30 cellular contexts compared by ENCODE assay signal in the genomic region with DNA sequence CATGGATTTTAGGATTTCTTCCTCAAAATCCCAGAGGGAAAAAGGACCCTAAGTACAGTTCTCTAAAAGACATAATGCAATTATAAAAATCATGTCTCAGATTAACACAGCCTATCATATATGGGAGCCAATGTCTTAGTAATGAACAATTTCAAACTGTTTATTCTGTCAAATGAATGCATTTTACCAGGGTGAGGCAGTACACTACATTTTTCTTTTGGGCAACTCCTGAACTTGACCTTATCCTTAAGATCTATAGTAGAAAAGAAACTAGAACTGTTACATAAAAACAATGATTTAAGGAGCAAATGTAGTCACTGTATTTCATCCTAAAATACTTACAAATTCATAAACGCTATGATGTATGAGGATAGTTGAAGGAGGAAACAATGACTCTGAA.
A peak's percentile ranks its signal among the peaks of the same experiment; 100 is the strongest.
DNase-seq lines count a peak whose midpoint lies in the region; ATAC-seq and TF ChIP-seq lines count a peak whose summit lies in the region.
"Had no signal": no experiment of that assay in that cellular context is flagged by ENCODE, and none has a peak within 500 bp of the region (broad histone marks: within the 10 kb centered on the region; RNA-seq: fewer than 3 reads in every experiment).

No MANE protein-coding gene starts in this region.

- H3K27me3 ChIP-seq in GM23248 (replicated peaks; ENCODE audit: insufficient read depth) (no peaks in the 10 kb centered on the region), thyroid gland (no peaks in the 10 kb centered on the region)
- H3K27me3 ChIP-seq: BE2C, esophagus muscularis mucosa, heart right ventricle, neural progenitor cell, pancreas, Peyer's patch had no signal

- H3K27me3 Mint-ChIP-seq in activated T-cell treated with anti-CD3 and anti-CD28 coated beads, Interleukin-2, amount 50 U/mL, for 72 hours (ENCODE audit: low read depth), result no peaks in the 10 kb centered on the region
- H3K27me3 Mint-ChIP-seq in activated T-helper 17 cell treated with anti-CD3 and anti-CD28 coated beads, Interleukin-2, amount 50 U/mL, for 72 hours, result no peaks in the 10 kb centered on the region
- no peaks in the 10 kb centered on the region for H3K27me3 Mint-ChIP-seq in stimulated activated naive CD8-positive, alpha-beta T cell treated with anti-CD3 and anti-CD28 coated beads, Interleukin-15, amount 100 ng/mL, for 72 hours
- H3K27me3 Mint-ChIP-seq: activated CD4-positive, alpha-beta memory T cell treated with anti-CD3 and anti-CD28 coated beads for 36 hours; brain; stimulated activated naive B cell treated with anti-CD40 and anti-IgM and Interleukin-4, amounts not matched to agents 10 μg/mL and 1 μg/mL and 100 μg/mL, for 72 hours had no signal

- H3K9me3 ChIP-seq in GM23248 (ENCODE audit: low read depth) (no peaks in the 10 kb centered on the region), thyroid gland (no peaks in the 10 kb centered on the region)
- H3K9me3 ChIP-seq: BE2C, esophagus muscularis mucosa, heart right ventricle, pancreas, Peyer's patch had no signal

- H3K4me1 ChIP-seq in GM23248 (ENCODE audit: insufficient read depth), result no peaks in the 10 kb centered on the region
- H3K4me1 ChIP-seq in thyroid gland, result peaks cover 0 to 3% of the 10 kb centered on the region in 2 donors
- H3K4me1 ChIP-seq: BE2C had no signal

- no peak overlapping the region for H3K4me3 ChIP-seq in GM23248
- H3K4me3 ChIP-seq in thyroid gland (replicated peaks in 1 of 3), result no peak overlapping the region
- H3K4me3 ChIP-seq: esophagus muscularis mucosa, heart right ventricle, neural progenitor cell, pancreas, Peyer's patch had no signal

- 94 to 100% methylated on average over 1 of the region's 1 CpG for WGBS in GM23248 (ENCODE audit: low coverage in 1 of 2, low lambda C conversion rate in 2 of 2, missing lambda C conversion rate in 2 of 2), 2 experiments
- 92 to 97% methylated on average over 1 of the region's 1 CpG for WGBS in thyroid gland, 2 donors

- H3K9me3 Mint-ChIP-seq in activated T-cell treated with anti-CD3 and anti-CD28 coated beads, Interleukin-2, amount 50 U/mL, for 72 hours, result peaks cover 0 to 3% of the 10 kb centered on the region in 2 donors
- peaks cover 13% of the 10 kb centered on the region for H3K9me3 Mint-ChIP-seq in activated T-helper 17 cell treated with anti-CD3 and anti-CD28 coated beads, Interleukin-2, amount 50 U/mL, for 72 hours
- H3K9me3 Mint-ChIP-seq in stimulated activated naive CD8-positive, alpha-beta T cell treated with anti-CD3 and anti-CD28 coated beads, Interleukin-15, amount 100 ng/mL, for 72 hours, result peaks cover 0 to 11% of the 10 kb centered on the region in 2 donors
- H3K9me3 Mint-ChIP-seq: activated CD4-positive, alpha-beta memory T cell treated with anti-CD3 and anti-CD28 coated beads for 36 hours; neural progenitor cell; WTC11 had no signal

- no peak overlapping the region for H3K4me2 ChIP-seq in GM23248 (ENCODE audit: unreplicated experiment)
- H3K4me2 ChIP-seq: neural progenitor cell had no signal

- intact Hi-C loops in thyroid gland (cut with DNase I), result no loop called here

- H3K27ac ChIP-seq in GM23248 (no peak overlapping the region), thyroid gland (no peak overlapping the region)
- H3K27ac ChIP-seq: esophagus muscularis mucosa, heart right ventricle, neural progenitor cell, pancreas, Peyer's patch had no signal

- in situ Hi-C loops in GM23248 (cut with MboI), result no loop called here

- H3F3A ChIP-seq in GM23248 (ENCODE audit: insufficient read depth), result no peaks in the 10 kb centered on the region

- no peaks in the 10 kb centered on the region for H4K20me1 ChIP-seq in GM23248 (ENCODE audit: insufficient read depth)

- H3K4me1 Mint-ChIP-seq in activated T-cell treated with anti-CD3 and anti-CD28 coated beads, Interleukin-2, amount 50 U/mL, for 72 hours (ENCODE audit: low read depth), result peaks cover 39% of the 10 kb centered on the region
- peaks cover 48% of the 10 kb centered on the region for H3K4me1 Mint-ChIP-seq in activated T-helper 17 cell treated with anti-CD3 and anti-CD28 coated beads, Interleukin-2, amount 50 U/mL, for 72 hours
- H3K4me1 Mint-ChIP-seq in stimulated activated naive CD8-positive, alpha-beta T cell treated with anti-CD3 and anti-CD28 coated beads, Interleukin-15, amount 100 ng/mL, for 72 hours, result peaks cover 58% of the 10 kb centered on the region

- no peaks in the 10 kb centered on the region for H3K36me3 ChIP-seq in GM23248 (ENCODE audit: low read depth)
- H3K36me3 ChIP-seq in thyroid gland, result no peaks in the 10 kb centered on the region
- H3K36me3 ChIP-seq: BE2C, esophagus muscularis mucosa, heart right ventricle, neural progenitor cell, pancreas, Peyer's patch had no signal

- 0 out of 2 replicates have a peak overlapping the region, but pooled peaks have one; percentile 76 for H2AFZ ChIP-seq in GM23248
- H2AFZ ChIP-seq: neural progenitor cell had no signal

- DNase-seq in activated T-cell treated with anti-CD3 and anti-CD28 coated beads, Interleukin-2, amount 50 U/mL, for 72 hours, result no peak
- DNase-seq in activated T-cell treated with anti-CD3 and anti-CD28 coated beads for 4 hours (no peak), GM23248 (no peak), NCI-H2029 (lab: John Stamatoyannopoulos, UW) (no peak), thyroid gland (no peak)
- no peak for DNase-seq in stimulated activated naive CD8-positive, alpha-beta T cell treated with anti-CD3 and anti-CD28 coated beads, Interleukin-15, amount 100 ng/mL, for 72 hours
- DNase-seq: activated CD4-positive, alpha-beta memory T cell treated with anti-CD3 and anti-CD28 coated beads for 36 hours; activated gamma-delta T cell; amniotic stem cell; BE2C; dermis blood vessel endothelial cell; foreskin melanocyte; HCEC 1CT; heart right ventricle; KG1; kidney; NCI-H1417; NCI-H2081; NCI-H345; pancreas; Peyer's patch; retina; SIG-M5; stimulated activated naive B cell treated with anti-CD40 and anti-IgM and Interleukin-4, amounts not matched to agents 10 μg/mL and 1 μg/mL and 100 μg/mL, for 72 hours; SW 1271 had no signal

- no peak for TF ChIP-seq POLR2A in thyroid gland (IDR thresholded peaks at IDR 0.05)

- no peak for TF ChIP-seq CTCF in thyroid gland (IDR thresholded peaks at IDR 0.05)

- H3K36me3 Mint-ChIP-seq in activated T-cell treated with anti-CD3 and anti-CD28 coated beads, Interleukin-2, amount 50 U/mL, for 72 hours (ENCODE audit: insufficient read depth in 2 of 2), result peaks cover 0 to 3% of the 10 kb centered on the region in 2 donors
- no peaks in the 10 kb centered on the region for H3K36me3 Mint-ChIP-seq in activated T-helper 17 cell treated with anti-CD3 and anti-CD28 coated beads, Interleukin-2, amount 50 U/mL, for 72 hours (ENCODE audit: low read depth)
- H3K36me3 Mint-ChIP-seq: brain; neural progenitor cell; stimulated activated naive B cell treated with anti-CD40 and anti-IgM and Interleukin-4, amounts not matched to agents 10 μg/mL and 1 μg/mL and 100 μg/mL, for 72 hours; WTC11 had no signal

- H3K9me2 ChIP-seq in GM23248 (ENCODE audit: insufficient read depth), result no peaks in the 10 kb centered on the region

- H3K79me2 ChIP-seq in GM23248 (ENCODE audit: insufficient read depth), result no peaks in the 10 kb centered on the region

- peak overlapping the region; percentile 90 for H3K27ac Mint-ChIP-seq in activated T-cell treated with anti-CD3 and anti-CD28 coated beads, Interleukin-2, amount 50 U/mL, for 72 hours
- H3K27ac Mint-ChIP-seq in activated T-helper 17 cell treated with anti-CD3 and anti-CD28 coated beads, Interleukin-2, amount 50 U/mL, for 72 hours, result peak overlapping the region; percentile 82
- peak overlapping the region in 1 of 2 donors; percentile 20 for H3K27ac Mint-ChIP-seq in stimulated activated naive CD8-positive, alpha-beta T cell treated with anti-CD3 and anti-CD28 coated beads, Interleukin-15, amount 100 ng/mL, for 72 hours
- H3K27ac Mint-ChIP-seq: brain; neural progenitor cell; stimulated activated naive B cell treated with anti-CD40 and anti-IgM and Interleukin-4, amounts not matched to agents 10 μg/mL and 1 μg/mL and 100 μg/mL, for 72 hours; WTC11 had no signal

- no peak overlapping the region for H3K4me3 Mint-ChIP-seq in activated T-cell treated with anti-CD3 and anti-CD28 coated beads, Interleukin-2, amount 50 U/mL, for 72 hours
- peak overlapping the region; percentile 70 for H3K4me3 Mint-ChIP-seq in activated T-helper 17 cell treated with anti-CD3 and anti-CD28 coated beads, Interleukin-2, amount 50 U/mL, for 72 hours
- no peak overlapping the region for H3K4me3 Mint-ChIP-seq in stimulated activated naive CD8-positive, alpha-beta T cell treated with anti-CD3 and anti-CD28 coated beads, Interleukin-15, amount 100 ng/mL, for 72 hours
- H3K4me3 Mint-ChIP-seq: activated CD4-positive, alpha-beta memory T cell treated with anti-CD3 and anti-CD28 coated beads for 36 hours; brain; neural progenitor cell; stimulated activated naive B cell treated with anti-CD40 and anti-IgM and Interleukin-4, amounts not matched to agents 10 μg/mL and 1 μg/mL and 100 μg/mL, for 72 hours; WTC11 had no signal

- H3K9ac ChIP-seq in GM23248, result no peak overlapping the region
- H3K9ac ChIP-seq: neural progenitor cell had no signal

- ATAC-seq in activated T-cell treated with anti-CD3 and anti-CD28 coated beads, Interleukin-2, amount 50 U/mL, for 72 hours (replicated peaks in 1 of 2), result no peak
- ATAC-seq in activated T-helper 17 cell treated with anti-CD3 and anti-CD28 coated beads, Interleukin-2, amount 50 U/mL, for 72 hours (replicated peaks), result no peak
- peak; percentile 44 for ATAC-seq in stimulated activated naive CD8-positive, alpha-beta T cell treated with anti-CD3 and anti-CD28 coated beads, Interleukin-15, amount 100 ng/mL, for 72 hours
- ATAC-seq: heart right ventricle; pancreas; stimulated activated naive B cell treated with anti-CD40 and anti-IgM and Interleukin-4, amounts not matched to agents 10 μg/mL and 1 μg/mL and 100 μg/mL, for 72 hours; WTC11 had no signal
